Comparison of ENCODE assay signal across 2 cellular contexts in the genomic region with DNA sequence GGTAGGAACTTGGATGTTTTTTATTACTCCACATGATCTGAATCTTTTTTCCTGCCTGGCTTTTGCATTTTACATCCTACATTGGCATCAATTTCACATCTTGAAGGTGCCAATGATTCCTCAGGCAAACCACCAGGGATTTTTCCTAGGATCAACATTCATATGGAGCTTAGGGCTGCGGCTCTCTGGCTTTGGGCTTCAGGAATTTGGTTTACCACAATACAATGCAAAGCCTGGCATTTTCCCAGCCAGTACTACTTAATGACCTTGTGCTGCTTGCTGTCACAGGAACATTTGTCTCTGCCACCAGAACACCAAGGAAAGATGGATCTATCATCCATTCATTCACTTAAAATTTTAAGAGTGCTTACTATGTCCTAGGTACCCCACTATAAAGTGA.
TF ChIP-seq lines count a peak whose summit lies in the region.

No MANE protein-coding gene starts in this region.

TF ChIP-seq in HCT116, 20 proteins besides CTCF, POLR2A, EP300 and RAD21 (continued from another document):
- TF ChIP-seq, protein P1, sequence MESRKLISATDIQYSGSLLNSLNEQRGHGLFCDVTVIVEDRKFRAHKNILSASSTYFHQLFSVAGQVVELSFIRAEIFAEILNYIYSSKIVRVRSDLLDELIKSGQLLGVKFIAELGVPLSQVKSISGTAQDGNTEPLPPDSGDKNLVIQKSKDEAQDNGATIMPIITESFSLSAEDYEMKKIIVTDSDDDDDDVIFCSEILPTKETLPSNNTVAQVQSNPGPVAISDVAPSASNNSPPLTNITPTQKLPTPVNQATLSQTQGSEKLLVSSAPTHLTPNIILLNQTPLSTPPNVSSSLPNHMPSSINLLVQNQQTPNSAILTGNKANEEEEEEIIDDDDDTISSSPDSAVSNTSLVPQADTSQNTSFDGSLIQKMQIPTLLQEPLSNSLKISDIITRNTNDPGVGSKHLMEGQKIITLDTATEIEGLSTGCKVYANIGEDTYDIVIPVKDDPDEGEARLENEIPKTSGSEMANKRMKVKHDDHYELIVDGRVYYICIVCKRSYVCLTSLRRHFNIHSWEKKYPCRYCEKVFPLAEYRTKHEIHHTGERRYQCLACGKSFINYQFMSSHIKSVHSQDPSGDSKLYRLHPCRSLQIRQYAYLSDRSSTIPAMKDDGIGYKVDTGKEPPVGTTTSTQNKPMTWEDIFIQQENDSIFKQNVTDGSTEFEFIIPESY (IDR thresholded peaks at IDR 0.05; ENCODE audit: extremely low read depth, insufficient replicate concordance, low read length) = no peak
- TF ChIP-seq SIN3A (IDR thresholded peaks at IDR 0.05; ENCODE audit: low read depth) = no peak
- no peak for TF ChIP-seq POLR2AphosphoS5 (IDR thresholded peaks at IDR 0.05; ENCODE audit: low read depth, low read length)
- TF ChIP-seq EZH2phosphoT487 (IDR thresholded peaks at IDR 0.05; ENCODE audit: borderline replicate concordance) = no peak
- TF ChIP-seq, protein P2, sequence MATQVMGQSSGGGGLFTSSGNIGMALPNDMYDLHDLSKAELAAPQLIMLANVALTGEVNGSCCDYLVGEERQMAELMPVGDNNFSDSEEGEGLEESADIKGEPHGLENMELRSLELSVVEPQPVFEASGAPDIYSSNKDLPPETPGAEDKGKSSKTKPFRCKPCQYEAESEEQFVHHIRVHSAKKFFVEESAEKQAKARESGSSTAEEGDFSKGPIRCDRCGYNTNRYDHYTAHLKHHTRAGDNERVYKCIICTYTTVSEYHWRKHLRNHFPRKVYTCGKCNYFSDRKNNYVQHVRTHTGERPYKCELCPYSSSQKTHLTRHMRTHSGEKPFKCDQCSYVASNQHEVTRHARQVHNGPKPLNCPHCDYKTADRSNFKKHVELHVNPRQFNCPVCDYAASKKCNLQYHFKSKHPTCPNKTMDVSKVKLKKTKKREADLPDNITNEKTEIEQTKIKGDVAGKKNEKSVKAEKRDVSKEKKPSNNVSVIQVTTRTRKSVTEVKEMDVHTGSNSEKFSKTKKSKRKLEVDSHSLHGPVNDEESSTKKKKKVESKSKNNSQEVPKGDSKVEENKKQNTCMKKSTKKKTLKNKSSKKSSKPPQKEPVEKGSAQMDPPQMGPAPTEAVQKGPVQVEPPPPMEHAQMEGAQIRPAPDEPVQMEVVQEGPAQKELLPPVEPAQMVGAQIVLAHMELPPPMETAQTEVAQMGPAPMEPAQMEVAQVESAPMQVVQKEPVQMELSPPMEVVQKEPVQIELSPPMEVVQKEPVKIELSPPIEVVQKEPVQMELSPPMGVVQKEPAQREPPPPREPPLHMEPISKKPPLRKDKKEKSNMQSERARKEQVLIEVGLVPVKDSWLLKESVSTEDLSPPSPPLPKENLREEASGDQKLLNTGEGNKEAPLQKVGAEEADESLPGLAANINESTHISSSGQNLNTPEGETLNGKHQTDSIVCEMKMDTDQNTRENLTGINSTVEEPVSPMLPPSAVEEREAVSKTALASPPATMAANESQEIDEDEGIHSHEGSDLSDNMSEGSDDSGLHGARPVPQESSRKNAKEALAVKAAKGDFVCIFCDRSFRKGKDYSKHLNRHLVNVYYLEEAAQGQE (IDR thresholded peaks at IDR 0.05; ENCODE audit: low read depth) = no peak
- no peak for TF ChIP-seq CBX3 (IDR thresholded peaks at IDR 0.05; ENCODE audit: low read depth)
- TF ChIP-seq JUND (IDR thresholded peaks at IDR 0.05) = no peak
- TF ChIP-seq, protein P3, sequence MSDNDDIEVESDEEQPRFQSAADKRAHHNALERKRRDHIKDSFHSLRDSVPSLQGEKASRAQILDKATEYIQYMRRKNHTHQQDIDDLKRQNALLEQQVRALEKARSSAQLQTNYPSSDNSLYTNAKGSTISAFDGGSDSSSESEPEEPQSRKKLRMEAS (IDR thresholded peaks at IDR 0.05) = no peak
- TF ChIP-seq SP1 (IDR thresholded peaks at IDR 0.05; ENCODE audit: low read depth) = no peak
- TF ChIP-seq TCF7L2 (IDR thresholded peaks at IDR 0.05; ENCODE audit: borderline replicate concordance, extremely low read depth, insufficient read depth, insufficient read length) = no peak
- no peak for TF ChIP-seq ELF1 (IDR thresholded peaks at IDR 0.05; ENCODE audit: borderline replicate concordance, low read depth)

TF ChIP-seq in WTC11, 78 proteins besides CTCF, POLR2A, EP300 and RAD21 (continued from another document):
- TF ChIP-seq, protein P4, sequence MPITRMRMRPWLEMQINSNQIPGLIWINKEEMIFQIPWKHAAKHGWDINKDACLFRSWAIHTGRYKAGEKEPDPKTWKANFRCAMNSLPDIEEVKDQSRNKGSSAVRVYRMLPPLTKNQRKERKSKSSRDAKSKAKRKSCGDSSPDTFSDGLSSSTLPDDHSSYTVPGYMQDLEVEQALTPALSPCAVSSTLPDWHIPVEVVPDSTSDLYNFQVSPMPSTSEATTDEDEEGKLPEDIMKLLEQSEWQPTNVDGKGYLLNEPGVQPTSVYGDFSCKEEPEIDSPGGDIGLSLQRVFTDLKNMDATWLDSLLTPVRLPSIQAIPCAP (CRISPR knock-in tag; IDR thresholded peaks at IDR 0.05) = no peak
- TF ChIP-seq TEAD1 (CRISPR knock-in tag; IDR thresholded peaks at IDR 0.05) = no peak
- TF ChIP-seq, protein P5, sequence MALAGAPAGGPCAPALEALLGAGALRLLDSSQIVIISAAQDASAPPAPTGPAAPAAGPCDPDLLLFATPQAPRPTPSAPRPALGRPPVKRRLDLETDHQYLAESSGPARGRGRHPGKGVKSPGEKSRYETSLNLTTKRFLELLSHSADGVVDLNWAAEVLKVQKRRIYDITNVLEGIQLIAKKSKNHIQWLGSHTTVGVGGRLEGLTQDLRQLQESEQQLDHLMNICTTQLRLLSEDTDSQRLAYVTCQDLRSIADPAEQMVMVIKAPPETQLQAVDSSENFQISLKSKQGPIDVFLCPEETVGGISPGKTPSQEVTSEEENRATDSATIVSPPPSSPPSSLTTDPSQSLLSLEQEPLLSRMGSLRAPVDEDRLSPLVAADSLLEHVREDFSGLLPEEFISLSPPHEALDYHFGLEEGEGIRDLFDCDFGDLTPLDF (CRISPR knock-in tag; IDR thresholded peaks at IDR 0.05) = no peak
- TF ChIP-seq, protein P6, sequence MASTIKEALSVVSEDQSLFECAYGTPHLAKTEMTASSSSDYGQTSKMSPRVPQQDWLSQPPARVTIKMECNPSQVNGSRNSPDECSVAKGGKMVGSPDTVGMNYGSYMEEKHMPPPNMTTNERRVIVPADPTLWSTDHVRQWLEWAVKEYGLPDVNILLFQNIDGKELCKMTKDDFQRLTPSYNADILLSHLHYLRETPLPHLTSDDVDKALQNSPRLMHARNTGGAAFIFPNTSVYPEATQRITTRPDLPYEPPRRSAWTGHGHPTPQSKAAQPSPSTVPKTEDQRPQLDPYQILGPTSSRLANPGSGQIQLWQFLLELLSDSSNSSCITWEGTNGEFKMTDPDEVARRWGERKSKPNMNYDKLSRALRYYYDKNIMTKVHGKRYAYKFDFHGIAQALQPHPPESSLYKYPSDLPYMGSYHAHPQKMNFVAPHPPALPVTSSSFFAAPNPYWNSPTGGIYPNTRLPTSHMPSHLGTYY (CRISPR knock-in tag; IDR thresholded peaks at IDR 0.05) = no peak
- TF ChIP-seq, protein P7, sequence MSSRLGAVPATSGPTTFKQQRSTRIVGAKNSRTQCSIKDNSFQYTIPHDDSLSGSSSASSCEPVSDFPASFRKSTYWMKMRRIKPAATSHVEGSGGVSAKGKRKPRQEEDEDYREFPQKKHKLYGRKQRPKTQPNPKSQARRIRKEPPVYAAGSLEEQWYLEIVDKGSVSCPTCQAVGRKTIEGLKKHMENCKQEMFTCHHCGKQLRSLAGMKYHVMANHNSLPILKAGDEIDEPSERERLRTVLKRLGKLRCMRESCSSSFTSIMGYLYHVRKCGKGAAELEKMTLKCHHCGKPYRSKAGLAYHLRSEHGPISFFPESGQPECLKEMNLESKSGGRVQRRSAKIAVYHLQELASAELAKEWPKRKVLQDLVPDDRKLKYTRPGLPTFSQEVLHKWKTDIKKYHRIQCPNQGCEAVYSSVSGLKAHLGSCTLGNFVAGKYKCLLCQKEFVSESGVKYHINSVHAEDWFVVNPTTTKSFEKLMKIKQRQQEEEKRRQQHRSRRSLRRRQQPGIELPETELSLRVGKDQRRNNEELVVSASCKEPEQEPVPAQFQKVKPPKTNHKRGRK (CRISPR knock-in tag; IDR thresholded peaks at IDR 0.05; ENCODE audit: borderline replicate concordance) = no peak
